Comparison of ENCODE assay signal across 10 cellular contexts in genomic region chr11:95279921-95280861, GRCh38. TPM values are rescaled to one million over a fixed set of nuclear protein-coding genes. Genes with fewer than 3 reads are reported as not detected.
DNase-seq lines count a peak whose midpoint lies in the region; ATAC-seq and TF ChIP-seq lines count a peak whose summit lies in the region.
"Had no signal": no experiment of that assay in that cellular context is flagged by ENCODE, and none has a peak within 500 bp of the region (broad histone marks: within the 10 kb centered on the region; RNA-seq: fewer than 3 reads in every experiment).

No MANE protein-coding gene starts in this region.

- TF ChIP-seq POLR2A in lower leg skin (IDR thresholded peaks at IDR 0.05) = no peak

- ATAC-seq in GM21390 (IDR thresholded peaks at IDR 0.05; ENCODE audit: unreplicated experiment) (peak; percentile 86), HG03097 (IDR thresholded peaks at IDR 0.05; ENCODE audit: low FRiP score, unreplicated experiment) (no peak)
- ATAC-seq: gastroesophageal sphincter had no signal

- no peaks in the 10 kb centered on the region for H3K36me3 Mint-ChIP-seq in nephron progenitor cell (ENCODE audit: low read depth)

- H3K4me3 ChIP-seq in fibroblast of pulmonary artery (replicated peaks; ENCODE audit: low read depth, low read length) = no peak overlapping the region
- H3K4me3 ChIP-seq in lower leg skin (ENCODE audit: low read depth, poor library complexity, severe bottlenecking) = no peak overlapping the region
- H3K4me3 ChIP-seq: gastroesophageal sphincter had no signal

- 31 to 37% methylated on average over 6 of the region's 6 CpGs for WGBS in lower leg skin, 2 donors

- TF ChIP-seq CTCF in fibroblast of pulmonary artery (IDR thresholded peaks at IDR 0.05; ENCODE audit: low read length, missing control alignments) = no peak
- no peak for TF ChIP-seq CTCF in nephron progenitor cell (IDR thresholded peaks at IDR 0.05)
- TF ChIP-seq CTCF in lower leg skin (IDR thresholded peaks at IDR 0.05) = no peak

- DNase-seq in NCI-H82 (lab: John Stamatoyannopoulos, UW) (peak; percentile 78), fibroblast of pulmonary artery (ENCODE audit: low read depth) (peak; percentile 25), renal cortical epithelial cell (ENCODE audit: low read depth) (peak; percentile 62), retina (no peak), nephron progenitor cell (no peak), lower leg skin (ENCODE audit: low spot score in 2 of 2) (no peak)
- DNase-seq: activated naive CD4-positive, alpha-beta T cell had no signal

- intact Hi-C loops in lower leg skin (cut with DNase I; ENCODE audit: low total_unique reads) = no loop called here

- H3K4me3 Mint-ChIP-seq in nephron progenitor cell = no peak overlapping the region

- peaks cover 12% of the 10 kb centered on the region for H3K9me3 Mint-ChIP-seq in nephron progenitor cell

- H3K27ac Mint-ChIP-seq in nephron progenitor cell = no peak overlapping the region

- peaks cover 14% of the 10 kb centered on the region for H3K4me1 Mint-ChIP-seq in nephron progenitor cell

- H3K27me3 Mint-ChIP-seq in nephron progenitor cell (ENCODE audit: low read depth, poor library complexity) = no peaks in the 10 kb centered on the region

RNA-seq across cellular contexts. Expression of gene SESN3, which starts 49.2 kb away (rescaled TPM):
- total RNA-seq in renal cortical epithelial cell (3.6 and 26.0 TPM in 2 replicates), lower leg skin (10 to 100 TPM; 12.4 to 37.3 (median 25.5) TPM)

Comparison
In these comparisons a context has a peak if more than half of its experiments do, and no peak if none do; other contexts are left out.
1. DNase-seq: peak in NCI-H82 (single experiment), fibroblast of pulmonary artery (single experiment) and renal cortical epithelial cell (single experiment); none in retina (single experiment), nephron progenitor cell (single experiment) and lower leg skin (0 of 2).